35 cellular contexts compared by ENCODE assay signal in genomic region chr18:75984853-75985252, GRCh38.
"Had no signal": no experiment of that assay in that cellular context is flagged by ENCODE, and none has a peak within 500 bp of the region (broad histone marks: within the 10 kb centered on the region; RNA-seq: fewer than 3 reads in every experiment).

No MANE protein-coding gene starts in this region.

- H3K27me3 ChIP-seq: MG63 had no signal

- H3K9me3 ChIP-seq: MG63 had no signal

- H3K4me3 ChIP-seq: MG63 had no signal

- DNase-seq: Karpas-422, Kasumi-1, KBM-7, KG1, MG63, MM.1S, MV-4-11, NCI-H1048, NCI-H1092, NCI-H1092 treated with DMSO at 0.1 percent for 48 hours, NCI-H1105, NCI-H1105 treated with DMSO at 0.1 percent for 48 hours, NCI-H1417, NCI-H1417 treated with DMSO at 0.1 percent for 48 hours, NCI-H1436, NCI-H1436 treated with DMSO at 0.1 percent for 48 hours, NCI-H146, NCI-H1694, NCI-H1694 treated with DMSO at 0.1 percent for 48 hours, NCI-H187, NCI-H187 treated with DMSO at 0.1 percent for 48 hours, NCI-H1930, NCI-H2029, NCI-H2029 treated with DMSO at 0.1 percent for 48 hours, NCI-H2081, NCI-H2081 treated with DMSO at 0.1 percent for 48 hours, NCI-H2107, NCI-H2171, NCI-H2171 treated with DMSO at 0.1 percent for 48 hours, NCI-H2227 treated with DMSO at 0.1 percent for 48 hours, NCI-H226, NCI-H345, NCI-H446, NCI-H446 treated with DMSO at 0.1 percent for 48 hours had no signal

- H3K27ac ChIP-seq: KMS-11 had no signal
